ENCODE assay signal across 8 cellular contexts in genomic region chr3:125054436-125055164, GRCh38. TPM values are rescaled to one million over a fixed set of nuclear protein-coding genes. Genes with fewer than 3 reads are reported as not detected.
DNase-seq lines count a peak whose midpoint lies in the region; ATAC-seq, FAIRE-seq and TF ChIP-seq lines count a peak whose summit lies in the region.

No MANE protein-coding gene starts in this region.

- intact Hi-C loops in kidney (cut with DNase I) = no loop called here

- FAIRE-seq in kidney (lab: Jason Lieb, UNC) = no peak

- peak overlapping the region; percentile 85 for H3K27ac Mint-ChIP-seq in stimulated activated memory B cell treated with anti-CD40 and anti-IgM and Interleukin-4, amounts not matched to agents 10 μg/mL and 1 μg/mL and 100 μg/mL, for 72 hours

- H3K9me3 Mint-ChIP-seq in stimulated activated memory B cell treated with anti-CD40 and anti-IgM and Interleukin-4, amounts not matched to agents 10 μg/mL and 1 μg/mL and 100 μg/mL, for 72 hours = no peaks in the 10 kb centered on the region

- H3K27me3 ChIP-seq in brain microvascular endothelial cell (replicated peaks) = no peaks in the 10 kb centered on the region

- in situ Hi-C loops in brain microvascular endothelial cell (cut with HindIII; ENCODE audit: low pct_ligation_motif_present, low sequenced_read_pairs) = no loop called here

- ATAC-seq in GM19438 (IDR thresholded peaks at IDR 0.05; ENCODE audit: low read depth, unreplicated experiment) = peak; percentile 38
- peak; percentile 31 for ATAC-seq in stimulated activated memory B cell treated with anti-CD40 and anti-IgM and Interleukin-4, amounts not matched to agents 10 μg/mL and 1 μg/mL and 100 μg/mL, for 72 hours

- TF ChIP-seq POLR2A in NB4 (IDR thresholded peaks at IDR 0.05; ENCODE audit: extremely low read depth, insufficient read length) = no peak

- H3K4me3 ChIP-seq in NB4 (ENCODE audit: low read depth, low read length) (peak overlapping the region; percentile 47), brain microvascular endothelial cell (ENCODE audit: low read depth, low read length) (peak overlapping the region; percentile 78), kidney (ENCODE audit: low read length in 2 of 2) (peak overlapping the region; percentile 79 to 88)

- H3K9me3 ChIP-seq in kidney (ENCODE audit: control insufficient read depth in 1 of 2, low read length in 2 of 2) = no peaks in the 10 kb centered on the region

- H3K36me3 Mint-ChIP-seq in stimulated activated memory B cell treated with anti-CD40 and anti-IgM and Interleukin-4, amounts not matched to agents 10 μg/mL and 1 μg/mL and 100 μg/mL, for 72 hours = peaks cover 6% of the 10 kb centered on the region

- no peaks in the 10 kb centered on the region for H3K27me3 Mint-ChIP-seq in stimulated activated memory B cell treated with anti-CD40 and anti-IgM and Interleukin-4, amounts not matched to agents 10 μg/mL and 1 μg/mL and 100 μg/mL, for 72 hours

- peak overlapping the region; percentile 89 for H3K4me3 Mint-ChIP-seq in stimulated activated memory B cell treated with anti-CD40 and anti-IgM and Interleukin-4, amounts not matched to agents 10 μg/mL and 1 μg/mL and 100 μg/mL, for 72 hours

- H3K27ac ChIP-seq in brain microvascular endothelial cell = peak overlapping the region; percentile 98
- peak overlapping the region; percentile 59 to 85 for H3K27ac ChIP-seq in kidney (ENCODE audit: low read depth in 2 of 2, low read length in 2 of 2)

- peak overlapping the region; percentile 71 to 76 for H3K9ac ChIP-seq in kidney (ENCODE audit: low read length in 2 of 2)

- no peak for TF ChIP-seq CTCF in NB4 (IDR thresholded peaks at IDR 0.05; ENCODE audit: low read depth, low read length)
- TF ChIP-seq CTCF in brain microvascular endothelial cell (IDR thresholded peaks at IDR 0.05; ENCODE audit: low read depth, low read length, missing control alignments) = peak; percentile 20
- no peak for TF ChIP-seq CTCF in kidney (IDR thresholded peaks at IDR 0.05; ENCODE audit: borderline replicate concordance, extremely low read depth, insufficient read depth)

- peak; percentile 72 for DNase-seq in DMS 273 (lab: John Stamatoyannopoulos, UW; ENCODE audit: unreplicated experiment)
- DNase-seq in NB4 (ENCODE audit: low read depth) = peak; percentile 18
- DNase-seq in brain microvascular endothelial cell = peak; percentile 42
- no peak for DNase-seq in kidney
- no peak for DNase-seq in NCI-H226
- no peak for DNase-seq in ureter (ENCODE audit: low spot score)

- H3K36me3 ChIP-seq in brain microvascular endothelial cell (replicated peaks) = peaks cover 5% of the 10 kb centered on the region
- no peaks in the 10 kb centered on the region for H3K36me3 ChIP-seq in kidney (ENCODE audit: control insufficient read depth in 1 of 2, insufficient read depth in 2 of 2, low read length in 2 of 2)

- peaks cover 13 to 26% of the 10 kb centered on the region in 2 donors for H3K4me1 ChIP-seq in kidney (ENCODE audit: control insufficient read depth in 1 of 2, insufficient read depth in 1 of 2, low read depth in 1 of 2, low read length in 2 of 2)

- peaks cover 48% of the 10 kb centered on the region for H3K4me1 Mint-ChIP-seq in stimulated activated memory B cell treated with anti-CD40 and anti-IgM and Interleukin-4, amounts not matched to agents 10 μg/mL and 1 μg/mL and 100 μg/mL, for 72 hours

RNA-seq across cellular contexts. Expression of gene HEG1, which starts 1.2 kb away (rescaled TPM):
- total RNA-seq in kidney (96.3 TPM), ureter (78.3 TPM)
- polyA plus RNA-seq in kidney (ENCODE audit: insufficient read depth, low read depth, low replicate concordance) = 10.3 TPM

Comparison
In these comparisons a context has a peak if more than half of its experiments do, and no peak if none do; other contexts are left out.
1. DNase-seq: peak in DMS 273 (single experiment), NB4 (single experiment) and brain microvascular endothelial cell (single experiment); none in kidney (single experiment), NCI-H226 (single experiment) and ureter (single experiment).
2. Peak in every context shown above with its lines, with median percentiles within 50 percentile points of each other: H3K4me3 ChIP-seq.